Comparison of ENCODE assay signal across 13 cellular contexts in genomic region chr7:27132978-27133377, GRCh38. TPM values are rescaled to one million over a fixed set of nuclear protein-coding genes. Genes with fewer than 3 reads are reported as not detected.
DNase-seq lines count a peak whose midpoint lies in the region; TF ChIP-seq lines count a peak whose summit lies in the region.
"Had no signal": no experiment of that assay in that cellular context is flagged by ENCODE, and none has a peak within 500 bp of the region (broad histone marks: within the 10 kb centered on the region; RNA-seq: fewer than 3 reads in every experiment).

No MANE protein-coding gene starts in this region.

- H3K9me3 ChIP-seq in HEK293 (ENCODE audit: control insufficient read depth, insufficient read depth, low read depth, low read length) = no peaks in the 10 kb centered on the region
- H3K9me3 ChIP-seq in breast epithelium = no peaks in the 10 kb centered on the region
- no peaks in the 10 kb centered on the region for H3K9me3 ChIP-seq in subcutaneous abdominal adipose tissue (ENCODE audit: control insufficient read depth in 5 of 5, low read length in 5 of 5)
- no peaks in the 10 kb centered on the region for H3K9me3 ChIP-seq in WERI-Rb-1 (ENCODE audit: severe bottlenecking)
- H3K9me3 ChIP-seq in hepatocyte (ENCODE audit: low read depth) = no peaks in the 10 kb centered on the region

- POLR2A ChIA-PET in HEK293 (lab: Yijun Ruan, JAX) = interaction anchor here (1.3 kb wide), 1 partner anchor 32 kb away, joined by 4 read pairs; no protein-coding TSS in a partner anchor

- no peak for TF ChIP-seq POLR2A in breast epithelium (IDR thresholded peaks at IDR 0.05)

- H2AFZ ChIP-seq in hepatocyte = no peak overlapping the region

- DNase-seq in breast epithelium (ENCODE audit: low spot score in 2 of 2) = no peak
- no peak for DNase-seq in nephron progenitor cell
- DNase-seq in UCSD-AML1 (lab: John Stamatoyannopoulos, UW; ENCODE audit: unreplicated experiment) = no peak
- no peak for DNase-seq in WERI-Rb-1
- no peak for DNase-seq in NCI-H128 (lab: John Stamatoyannopoulos, UW; ENCODE audit: unreplicated experiment)
- no peak for DNase-seq in hepatocyte (ENCODE audit: low spot score)
- DNase-seq: NCI-H226 had no signal

- 25% methylated on average over 6 of the region's 6 CpGs for WGBS in hepatocyte (ENCODE audit: low lambda C conversion rate, missing lambda C conversion rate)

- H3K4me1 Mint-ChIP-seq in nephron progenitor cell = peaks cover 86% of the 10 kb centered on the region

- intact Hi-C loops in breast epithelium (cut with DNase I; ENCODE audit: low total_unique reads) = loop anchor here (5.0 kb wide), 1 partner anchor 1031 kb away; no protein-coding TSS in a partner anchor

- H3K79me2 ChIP-seq in hepatocyte = no peaks in the 10 kb centered on the region

- H3K4me3 ChIP-seq in HEK293 (ENCODE audit: low read depth, low read length) (no peak overlapping the region), breast epithelium (no peak overlapping the region), subcutaneous abdominal adipose tissue (ENCODE audit: low read depth in 1 of 5, low read length in 5 of 5) (no peak overlapping the region), WERI-Rb-1 (ENCODE audit: low read depth, low read length) (no peak overlapping the region), hepatocyte (no peak overlapping the region)
- H3K4me3 ChIP-seq: GM12878 had no signal

- no peaks in the 10 kb centered on the region for H3K9me3 Mint-ChIP-seq in nephron progenitor cell

- TF ChIP-seq CTCF in HEK293 (tag by site-specific recombination; IDR thresholded peaks at IDR 0.05) (no peak), breast epithelium (IDR thresholded peaks at IDR 0.05) (no peak), nephron progenitor cell (IDR thresholded peaks at IDR 0.05) (no peak), WERI-Rb-1 (IDR thresholded peaks at IDR 0.05; ENCODE audit: low read depth, low read length) (no peak), hepatocyte (IDR thresholded peaks at IDR 0.05; ENCODE audit: poor library complexity) (no peak)

- no peaks in the 10 kb centered on the region for H4K20me1 ChIP-seq in hepatocyte (ENCODE audit: insufficient read depth, poor library complexity, severe bottlenecking)

- H3K4me3 Mint-ChIP-seq in nephron progenitor cell = peak overlapping the region; percentile 97
- H3K4me3 Mint-ChIP-seq: CD14-positive monocyte had no signal

- peak overlapping the region; percentile 97 for H3K27ac Mint-ChIP-seq in nephron progenitor cell
- H3K27ac Mint-ChIP-seq: CD14-positive monocyte had no signal

- peak overlapping the region; percentile 56; the same call in 1 of the 2 replicates for H3K27ac ChIP-seq in HEK293 (ENCODE audit: extremely low read depth, low read depth, low read length)
- peak overlapping the region; percentile 82 to 96 for H3K27ac ChIP-seq in breast epithelium
- peak overlapping the region; percentile 95 for H3K27ac ChIP-seq in subcutaneous abdominal adipose tissue (ENCODE audit: low read depth, low read length)
- no peak overlapping the region for H3K27ac ChIP-seq in WERI-Rb-1
- no peak overlapping the region for H3K27ac ChIP-seq in hepatocyte

- no peaks in the 10 kb centered on the region for H3K27me3 Mint-ChIP-seq in nephron progenitor cell (ENCODE audit: low read depth, poor library complexity)

- H3K36me3 ChIP-seq in HEK293 (ENCODE audit: control insufficient read depth in 2 of 2, insufficient read depth in 1 of 2, low read length in 2 of 2) (peaks cover 5 to 12% of the 10 kb centered on the region in 2 experiments; a peak in 1 of 3 replicates), breast epithelium (no peaks in the 10 kb centered on the region), subcutaneous abdominal adipose tissue (ENCODE audit: control insufficient read depth in 5 of 5, insufficient read depth in 5 of 5, low read length in 5 of 5) (peaks cover 0 to 5% (median 3%) of the 10 kb centered on the region in 5 donors), WERI-Rb-1 (no peaks in the 10 kb centered on the region), hepatocyte (replicated peaks; ENCODE audit: insufficient read depth, low read depth) (no peaks in the 10 kb centered on the region)

- H3K4me1 ChIP-seq in HEK293 (ENCODE audit: control insufficient read depth, insufficient read depth, low read length) (peaks cover 71% of the 10 kb centered on the region), breast epithelium (peaks cover 5 to 10% of the 10 kb centered on the region in 2 donors), subcutaneous abdominal adipose tissue (ENCODE audit: control insufficient read depth in 5 of 5, insufficient read depth in 5 of 5, low read length in 5 of 5) (peaks cover 5 to 86% (median 74%) of the 10 kb centered on the region in 5 donors), hepatocyte (ENCODE audit: insufficient read depth) (peaks cover 10% of the 10 kb centered on the region)

- H3K9ac ChIP-seq in subcutaneous abdominal adipose tissue (ENCODE audit: low read length in 5 of 5) = no peak overlapping the region

- H3K9me2 ChIP-seq in hepatocyte (replicated peaks; ENCODE audit: insufficient read depth) = no peaks in the 10 kb centered on the region

- H3K4me2 ChIP-seq in hepatocyte = no peak overlapping the region

- peaks cover 41% of the 10 kb centered on the region for H3K36me3 Mint-ChIP-seq in nephron progenitor cell (ENCODE audit: low read depth)

- CTCF ChIA-PET in HEK293 (lab: Yijun Ruan, JAX) = interaction anchor here (0.6 to 2.4 kb wide), 7 partner anchors 10 to 763 kb away, joined by 3 to 12 read pairs (median 5); partner anchors contain the start of gene HOXA5

- H3K27me3 ChIP-seq in breast epithelium = no peaks in the 10 kb centered on the region
- no peaks in the 10 kb centered on the region for H3K27me3 ChIP-seq in subcutaneous abdominal adipose tissue (ENCODE audit: control insufficient read depth in 5 of 5, insufficient read depth in 4 of 5, low read length in 5 of 5)
- peaks cover 46% of the 10 kb centered on the region for H3K27me3 ChIP-seq in WERI-Rb-1 (ENCODE audit: insufficient read depth, low read depth, severe bottlenecking)
- H3K27me3 ChIP-seq in hepatocyte = peaks cover 85% of the 10 kb centered on the region

TF ChIP-seq in HEK293, 187 proteins besides CTCF, POLR2A, EP300 and RAD21 (continues in another document):
- TF ChIP-seq GLI2 (tag by site-specific recombination; IDR thresholded peaks at IDR 0.05; ENCODE audit: borderline replicate concordance, low read depth) (0 out of 2 replicates have a peak, but pooled peaks have one; percentile 29), ZNF561 (tag by site-specific recombination; IDR thresholded peaks at IDR 0.05; ENCODE audit: borderline replicate concordance) (0 out of 2 replicates have a peak, but pooled peaks have one; percentile 24), ZBTB8A (tag by site-specific recombination; IDR thresholded peaks at IDR 0.05) (0 out of 2 replicates have a peak, but pooled peaks have one; percentile 30), PRDM10 (tag by site-specific recombination; IDR thresholded peaks at IDR 0.05) (0 out of 2 replicates have a peak, but pooled peaks have one; percentile 39), WT1 (tag by site-specific recombination; IDR thresholded peaks at IDR 0.05) (peak; percentile 9; the same call in 1 of the 2 replicates), FEZF1 (tag by site-specific recombination; IDR thresholded peaks at IDR 0.05) (peak; percentile 92), ZNF2 (tag by site-specific recombination; IDR thresholded peaks at IDR 0.05) (peak; percentile 28; the same call in 1 of the 2 replicates), GLIS1 (tag by site-specific recombination; IDR thresholded peaks at IDR 0.05) (0 out of 2 replicates have a peak, but pooled peaks have one; percentile 17), KLF1 (tag by site-specific recombination; IDR thresholded peaks at IDR 0.05) (no peak)

RNA-seq across cellular contexts. Expression of gene HOXA4, which starts 2.4 kb away (rescaled TPM):
- total RNA-seq in breast epithelium (1 to 10 TPM in 2 of 3 donors, under 1 TPM in 1; 0.80 to 2.8 (median 2.0) TPM), hepatocyte (1.3 and 1.4 TPM in 2 replicates)
- 0.69 and 0.96 TPM in 2 replicates for polyA plus RNA-seq in hepatocyte
- total RNA-seq: A673, GM12878, H7 had no signal
- polyA plus RNA-seq: CD14-positive monocyte had no signal

RNA-seq across cellular contexts. Expression of gene HOXA5, which starts 10.5 kb away (rescaled TPM):
- 10 to 100 TPM; 11.5 to 48.7 (median 22.6) TPM for total RNA-seq in breast epithelium
- total RNA-seq in hepatocyte = 0.08 and 0.70 TPM in 2 replicates
- polyA plus RNA-seq in hepatocyte = 0.41 and 0.92 TPM in 2 replicates
- total RNA-seq: A673, H7 had no signal

RNA-seq across cellular contexts. Expression of gene HOXA6, which starts 14.6 kb away (rescaled TPM):
- total RNA-seq in breast epithelium (10 to 100 TPM in 1 of 3 donors, 1 to 10 TPM in 2; 7.9 to 16.0 (median 9.0) TPM), hepatocyte (not detected in 2 replicates)
- 0.16 and 0.23 TPM in 2 replicates for polyA plus RNA-seq in hepatocyte
- total RNA-seq: A673, GM12878, H7 had no signal
- polyA plus RNA-seq: CD14-positive monocyte had no signal

RNA-seq across cellular contexts. Expression of gene HOXA3, which starts 19.4 kb away (rescaled TPM):
- total RNA-seq in breast epithelium (1 to 10 TPM; 4.5 to 6.4 (median 4.6) TPM), hepatocyte (0.83 and 3.0 TPM in 2 replicates)
- 4.1 and 4.5 TPM in 2 replicates for polyA plus RNA-seq in hepatocyte
- total RNA-seq: A673, GM12878, H7 had no signal
- polyA plus RNA-seq: CD14-positive monocyte had no signal

RNA-seq across cellular contexts. Expression of gene HOXA7, which starts 23.5 kb away (rescaled TPM):
- total RNA-seq in breast epithelium (1 to 10 TPM; 4.6 to 8.8 (median 6.2) TPM), hepatocyte (0.32 and 0.83 TPM in 2 replicates)
- 1.0 TPM in 1 of 2 replicates, not detected in the other for polyA plus RNA-seq in hepatocyte
- total RNA-seq: GM12878, H7 had no signal
- polyA plus RNA-seq: CD14-positive monocyte, GM12878 had no signal

Comparison
In these comparisons a context has a peak if more than half of its experiments do, and no peak if none do; other contexts are left out.
1. H3K27ac ChIP-seq: peak in HEK293 (single experiment), breast epithelium (2 of 2) and subcutaneous abdominal adipose tissue (single experiment); none in WERI-Rb-1 (single experiment) and hepatocyte (single experiment).